Comparison of ENCODE assay signal across 8 cellular contexts in genomic region chr5:157918811-157919742, GRCh38.
A peak's percentile ranks its signal among the peaks of the same experiment; 100 is the strongest.
DNase-seq lines count a peak whose midpoint lies in the region; ATAC-seq and TF ChIP-seq lines count a peak whose summit lies in the region.

No MANE protein-coding gene starts in this region.

- peaks cover 47% of the 10 kb centered on the region for H3K4me1 ChIP-seq in body of pancreas

- intact Hi-C loops in body of pancreas (cut with DNase I), result no loop called here

- TF ChIP-seq POLR2A in GM18505 (IDR thresholded peaks at IDR 0.05; ENCODE audit: borderline replicate concordance, extremely low read depth, insufficient read depth, insufficient read length) (no peak), body of pancreas (IDR thresholded peaks at IDR 0.05) (no peak)

- peak; percentile 55 for ATAC-seq in GM18505 (IDR thresholded peaks at IDR 0.05; ENCODE audit: unreplicated experiment)
- no peak for ATAC-seq in body of pancreas
- ATAC-seq in HG02973 (IDR thresholded peaks at IDR 0.05; ENCODE audit: unreplicated experiment), result no peak
- ATAC-seq in HG02759 (IDR thresholded peaks at IDR 0.05; ENCODE audit: unreplicated experiment), result no peak
- no peak for ATAC-seq in GM21360 (IDR thresholded peaks at IDR 0.05; ENCODE audit: unreplicated experiment)

- DNase-seq in NCI-H748 treated with DMSO at 0.1 percent for 48 hours (lab: John Stamatoyannopoulos, UW) (peak; percentile 49), body of pancreas (peak in 1 of 4 donors; percentile 7), progenitor cell of endocrine pancreas (ENCODE audit: low spot score, unreplicated experiment) (no peak), cortex of kidney (lab: John Stamatoyannopoulos, UW) (no peak)

- H3K27ac ChIP-seq in body of pancreas, result peak overlapping the region in 3 of 4 donors; percentile 31 to 43 (median 38)

- no peaks in the 10 kb centered on the region for H3K9me3 Mint-ChIP-seq in progenitor cell of endocrine pancreas (ENCODE audit: low read depth)

- 48 to 58% methylated on average over 18 to 19 of the region's 19 CpGs for WGBS in body of pancreas, 2 donors

- no peak overlapping the region for H3K4me3 ChIP-seq in body of pancreas

- H3K27ac Mint-ChIP-seq in progenitor cell of endocrine pancreas, result no peak overlapping the region

- no peaks in the 10 kb centered on the region for H3K9me3 ChIP-seq in body of pancreas

- no peaks in the 10 kb centered on the region for H3K27me3 ChIP-seq in body of pancreas

- H3K4me1 Mint-ChIP-seq in progenitor cell of endocrine pancreas (ENCODE audit: low read depth), result peaks cover 40% of the 10 kb centered on the region

- H3K36me3 ChIP-seq in body of pancreas (replicated peaks in 1 of 2; ENCODE audit: insufficient read depth in 1 of 2, low read depth in 2 of 2), result no peaks in the 10 kb centered on the region

- no peaks in the 10 kb centered on the region for H3K36me3 Mint-ChIP-seq in progenitor cell of endocrine pancreas (ENCODE audit: insufficient read depth)

- H3K4me3 Mint-ChIP-seq in progenitor cell of endocrine pancreas (ENCODE audit: low read depth), result peak overlapping the region; percentile 12

- TF ChIP-seq CTCF in body of pancreas (IDR thresholded peaks at IDR 0.05) (no peak), progenitor cell of endocrine pancreas (IDR thresholded peaks at IDR 0.05; ENCODE audit: unreplicated experiment) (no peak)

- H3K27me3 Mint-ChIP-seq in progenitor cell of endocrine pancreas, result peaks cover 8% of the 10 kb centered on the region
